ENCODE assay signal across 3 cellular contexts in the genomic region with DNA sequence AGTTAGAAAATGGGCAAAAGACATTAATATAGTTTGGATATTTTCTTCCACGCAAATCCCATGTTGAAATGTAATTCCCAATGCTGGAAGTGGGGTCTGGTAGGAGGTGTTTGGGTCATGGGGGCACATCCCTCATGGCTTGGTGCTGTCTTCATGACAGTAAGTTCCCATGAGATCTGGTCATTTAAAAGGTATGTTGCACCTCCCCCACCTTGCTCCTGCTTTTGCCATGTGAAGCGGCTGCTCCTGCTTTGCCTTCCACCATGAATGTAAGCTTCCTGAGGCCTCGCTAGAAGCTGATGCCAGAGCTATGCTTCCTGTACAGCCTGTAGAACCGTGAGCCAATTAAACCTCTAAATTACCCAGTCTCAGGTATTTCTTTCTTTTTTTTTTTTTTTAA.
TF ChIP-seq lines count a peak whose summit lies in the region.

No MANE protein-coding gene starts in this region.

TF ChIP-seq in SK-N-SH, 30 proteins besides CTCF, POLR2A, EP300 and RAD21 (continues in another document):
- TF ChIP-seq, protein P1, sequence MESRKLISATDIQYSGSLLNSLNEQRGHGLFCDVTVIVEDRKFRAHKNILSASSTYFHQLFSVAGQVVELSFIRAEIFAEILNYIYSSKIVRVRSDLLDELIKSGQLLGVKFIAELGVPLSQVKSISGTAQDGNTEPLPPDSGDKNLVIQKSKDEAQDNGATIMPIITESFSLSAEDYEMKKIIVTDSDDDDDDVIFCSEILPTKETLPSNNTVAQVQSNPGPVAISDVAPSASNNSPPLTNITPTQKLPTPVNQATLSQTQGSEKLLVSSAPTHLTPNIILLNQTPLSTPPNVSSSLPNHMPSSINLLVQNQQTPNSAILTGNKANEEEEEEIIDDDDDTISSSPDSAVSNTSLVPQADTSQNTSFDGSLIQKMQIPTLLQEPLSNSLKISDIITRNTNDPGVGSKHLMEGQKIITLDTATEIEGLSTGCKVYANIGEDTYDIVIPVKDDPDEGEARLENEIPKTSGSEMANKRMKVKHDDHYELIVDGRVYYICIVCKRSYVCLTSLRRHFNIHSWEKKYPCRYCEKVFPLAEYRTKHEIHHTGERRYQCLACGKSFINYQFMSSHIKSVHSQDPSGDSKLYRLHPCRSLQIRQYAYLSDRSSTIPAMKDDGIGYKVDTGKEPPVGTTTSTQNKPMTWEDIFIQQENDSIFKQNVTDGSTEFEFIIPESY (IDR thresholded peaks at IDR 0.05; ENCODE audit: borderline replicate concordance, low read depth): no peak
- TF ChIP-seq, protein P2, sequence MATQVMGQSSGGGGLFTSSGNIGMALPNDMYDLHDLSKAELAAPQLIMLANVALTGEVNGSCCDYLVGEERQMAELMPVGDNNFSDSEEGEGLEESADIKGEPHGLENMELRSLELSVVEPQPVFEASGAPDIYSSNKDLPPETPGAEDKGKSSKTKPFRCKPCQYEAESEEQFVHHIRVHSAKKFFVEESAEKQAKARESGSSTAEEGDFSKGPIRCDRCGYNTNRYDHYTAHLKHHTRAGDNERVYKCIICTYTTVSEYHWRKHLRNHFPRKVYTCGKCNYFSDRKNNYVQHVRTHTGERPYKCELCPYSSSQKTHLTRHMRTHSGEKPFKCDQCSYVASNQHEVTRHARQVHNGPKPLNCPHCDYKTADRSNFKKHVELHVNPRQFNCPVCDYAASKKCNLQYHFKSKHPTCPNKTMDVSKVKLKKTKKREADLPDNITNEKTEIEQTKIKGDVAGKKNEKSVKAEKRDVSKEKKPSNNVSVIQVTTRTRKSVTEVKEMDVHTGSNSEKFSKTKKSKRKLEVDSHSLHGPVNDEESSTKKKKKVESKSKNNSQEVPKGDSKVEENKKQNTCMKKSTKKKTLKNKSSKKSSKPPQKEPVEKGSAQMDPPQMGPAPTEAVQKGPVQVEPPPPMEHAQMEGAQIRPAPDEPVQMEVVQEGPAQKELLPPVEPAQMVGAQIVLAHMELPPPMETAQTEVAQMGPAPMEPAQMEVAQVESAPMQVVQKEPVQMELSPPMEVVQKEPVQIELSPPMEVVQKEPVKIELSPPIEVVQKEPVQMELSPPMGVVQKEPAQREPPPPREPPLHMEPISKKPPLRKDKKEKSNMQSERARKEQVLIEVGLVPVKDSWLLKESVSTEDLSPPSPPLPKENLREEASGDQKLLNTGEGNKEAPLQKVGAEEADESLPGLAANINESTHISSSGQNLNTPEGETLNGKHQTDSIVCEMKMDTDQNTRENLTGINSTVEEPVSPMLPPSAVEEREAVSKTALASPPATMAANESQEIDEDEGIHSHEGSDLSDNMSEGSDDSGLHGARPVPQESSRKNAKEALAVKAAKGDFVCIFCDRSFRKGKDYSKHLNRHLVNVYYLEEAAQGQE (IDR thresholded peaks at IDR 0.05; ENCODE audit: low read depth, low read length): no peak
- no peak for TF ChIP-seq GABPA (IDR thresholded peaks at IDR 0.05; ENCODE audit: low read depth)
- TF ChIP-seq SIN3A (IDR thresholded peaks at IDR 0.05; ENCODE audit: borderline replicate concordance, low read depth, low read length): no peak
- TF ChIP-seq YY1 (IDR thresholded peaks at IDR 0.05; ENCODE audit: low read depth): no peak
- TF ChIP-seq TAF1 (IDR thresholded peaks at IDR 0.05; ENCODE audit: borderline replicate concordance, low read depth, low read length): no peak
- TF ChIP-seq RCOR1 (IDR thresholded peaks at IDR 0.05; ENCODE audit: low read length): no peak
- TF ChIP-seq SMC3 (IDR thresholded peaks at IDR 0.05; ENCODE audit: low read depth, low read length): no peak
- TF ChIP-seq, protein P3, sequence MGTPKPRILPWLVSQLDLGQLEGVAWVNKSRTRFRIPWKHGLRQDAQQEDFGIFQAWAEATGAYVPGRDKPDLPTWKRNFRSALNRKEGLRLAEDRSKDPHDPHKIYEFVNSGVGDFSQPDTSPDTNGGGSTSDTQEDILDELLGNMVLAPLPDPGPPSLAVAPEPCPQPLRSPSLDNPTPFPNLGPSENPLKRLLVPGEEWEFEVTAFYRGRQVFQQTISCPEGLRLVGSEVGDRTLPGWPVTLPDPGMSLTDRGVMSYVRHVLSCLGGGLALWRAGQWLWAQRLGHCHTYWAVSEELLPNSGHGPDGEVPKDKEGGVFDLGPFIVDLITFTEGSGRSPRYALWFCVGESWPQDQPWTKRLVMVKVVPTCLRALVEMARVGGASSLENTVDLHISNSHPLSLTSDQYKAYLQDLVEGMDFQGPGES (IDR thresholded peaks at IDR 0.05; ENCODE audit: low read depth, low read length): no peak
- no peak for TF ChIP-seq TEAD4 (IDR thresholded peaks at IDR 0.05; ENCODE audit: borderline replicate concordance, insufficient read depth)
- TF ChIP-seq FOSL2 (IDR thresholded peaks at IDR 0.05; ENCODE audit: borderline replicate concordance, low read depth): no peak
- TF ChIP-seq MXI1 (IDR thresholded peaks at IDR 0.05; ENCODE audit: low read depth, low read length): no peak

TF ChIP-seq in SK-N-SH treated with all-trans-retinoic acid at 6 μM for 48 hours, 23 proteins besides CTCF, POLR2A, EP300 and RAD21 (continues in another document):
- TF ChIP-seq, protein P4, sequence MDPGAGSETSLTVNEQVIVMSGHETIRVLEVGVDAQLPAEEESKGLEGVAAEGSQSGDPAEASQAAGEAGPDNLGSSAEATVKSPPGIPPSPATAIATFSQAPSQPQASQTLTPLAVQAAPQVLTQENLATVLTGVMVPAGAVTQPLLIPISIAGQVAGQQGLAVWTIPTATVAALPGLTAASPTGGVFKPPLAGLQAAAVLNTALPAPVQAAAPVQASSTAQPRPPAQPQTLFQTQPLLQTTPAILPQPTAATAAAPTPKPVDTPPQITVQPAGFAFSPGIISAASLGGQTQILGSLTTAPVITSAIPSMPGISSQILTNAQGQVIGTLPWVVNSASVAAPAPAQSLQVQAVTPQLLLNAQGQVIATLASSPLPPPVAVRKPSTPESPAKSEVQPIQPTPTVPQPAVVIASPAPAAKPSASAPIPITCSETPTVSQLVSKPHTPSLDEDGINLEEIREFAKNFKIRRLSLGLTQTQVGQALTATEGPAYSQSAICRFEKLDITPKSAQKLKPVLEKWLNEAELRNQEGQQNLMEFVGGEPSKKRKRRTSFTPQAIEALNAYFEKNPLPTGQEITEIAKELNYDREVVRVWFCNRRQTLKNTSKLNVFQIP (CRISPR knock-in tag; IDR thresholded peaks at IDR 0.05; ENCODE audit: borderline replicate concordance, low read depth): no peak
- TF ChIP-seq, protein P5, sequence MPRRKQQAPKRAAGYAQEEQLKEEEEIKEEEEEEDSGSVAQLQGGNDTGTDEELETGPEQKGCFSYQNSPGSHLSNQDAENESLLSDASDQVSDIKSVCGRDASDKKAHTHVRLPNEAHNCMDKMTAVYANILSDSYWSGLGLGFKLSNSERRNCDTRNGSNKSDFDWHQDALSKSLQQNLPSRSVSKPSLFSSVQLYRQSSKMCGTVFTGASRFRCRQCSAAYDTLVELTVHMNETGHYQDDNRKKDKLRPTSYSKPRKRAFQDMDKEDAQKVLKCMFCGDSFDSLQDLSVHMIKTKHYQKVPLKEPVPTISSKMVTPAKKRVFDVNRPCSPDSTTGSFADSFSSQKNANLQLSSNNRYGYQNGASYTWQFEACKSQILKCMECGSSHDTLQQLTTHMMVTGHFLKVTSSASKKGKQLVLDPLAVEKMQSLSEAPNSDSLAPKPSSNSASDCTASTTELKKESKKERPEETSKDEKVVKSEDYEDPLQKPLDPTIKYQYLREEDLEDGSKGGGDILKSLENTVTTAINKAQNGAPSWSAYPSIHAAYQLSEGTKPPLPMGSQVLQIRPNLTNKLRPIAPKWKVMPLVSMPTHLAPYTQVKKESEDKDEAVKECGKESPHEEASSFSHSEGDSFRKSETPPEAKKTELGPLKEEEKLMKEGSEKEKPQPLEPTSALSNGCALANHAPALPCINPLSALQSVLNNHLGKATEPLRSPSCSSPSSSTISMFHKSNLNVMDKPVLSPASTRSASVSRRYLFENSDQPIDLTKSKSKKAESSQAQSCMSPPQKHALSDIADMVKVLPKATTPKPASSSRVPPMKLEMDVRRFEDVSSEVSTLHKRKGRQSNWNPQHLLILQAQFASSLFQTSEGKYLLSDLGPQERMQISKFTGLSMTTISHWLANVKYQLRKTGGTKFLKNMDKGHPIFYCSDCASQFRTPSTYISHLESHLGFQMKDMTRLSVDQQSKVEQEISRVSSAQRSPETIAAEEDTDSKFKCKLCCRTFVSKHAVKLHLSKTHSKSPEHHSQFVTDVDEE (CRISPR knock-in tag; IDR thresholded peaks at IDR 0.05): no peak
- TF ChIP-seq, protein P6, sequence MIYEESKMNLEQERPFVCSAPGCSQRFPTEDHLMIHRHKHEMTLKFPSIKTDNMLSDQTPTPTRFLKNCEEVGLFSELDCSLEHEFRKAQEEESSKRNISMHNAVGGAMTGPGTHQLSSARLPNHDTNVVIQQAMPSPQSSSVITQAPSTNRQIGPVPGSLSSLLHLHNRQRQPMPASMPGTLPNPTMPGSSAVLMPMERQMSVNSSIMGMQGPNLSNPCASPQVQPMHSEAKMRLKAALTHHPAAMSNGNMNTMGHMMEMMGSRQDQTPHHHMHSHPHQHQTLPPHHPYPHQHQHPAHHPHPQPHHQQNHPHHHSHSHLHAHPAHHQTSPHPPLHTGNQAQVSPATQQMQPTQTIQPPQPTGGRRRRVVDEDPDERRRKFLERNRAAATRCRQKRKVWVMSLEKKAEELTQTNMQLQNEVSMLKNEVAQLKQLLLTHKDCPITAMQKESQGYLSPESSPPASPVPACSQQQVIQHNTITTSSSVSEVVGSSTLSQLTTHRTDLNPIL (CRISPR knock-in tag; IDR thresholded peaks at IDR 0.05; ENCODE audit: low read depth): no peak
- no peak for TF ChIP-seq ZFP30 (CRISPR knock-in tag; IDR thresholded peaks at IDR 0.05)
- no peak for TF ChIP-seq PPARA (CRISPR knock-in tag; IDR thresholded peaks at IDR 0.05; ENCODE audit: borderline replicate concordance)
- no peak for TF ChIP-seq CSDC2 (CRISPR knock-in tag; IDR thresholded peaks at IDR 0.05)
- TF ChIP-seq ZNF8 (CRISPR knock-in tag; IDR thresholded peaks at IDR 0.05): no peak
- TF ChIP-seq GLIS3 (CRISPR knock-in tag; IDR thresholded peaks at IDR 0.05): no peak
- TF ChIP-seq ZNF565 (CRISPR knock-in tag; conservative IDR thresholded peaks at IDR 0.05; ENCODE audit: low read depth): no peak
- TF ChIP-seq ZC3H10 (CRISPR knock-in tag; IDR thresholded peaks at IDR 0.05): no peak
- no peak for TF ChIP-seq ARNTL (CRISPR knock-in tag; IDR thresholded peaks at IDR 0.05; ENCODE audit: borderline replicate concordance, low read depth)
- no peak for TF ChIP-seq ISL1 (CRISPR knock-in tag; IDR thresholded peaks at IDR 0.05)
- no peak for TF ChIP-seq BACH2 (CRISPR knock-in tag; IDR thresholded peaks at IDR 0.05; ENCODE audit: borderline replicate concordance)
- TF ChIP-seq ZFP3 (CRISPR knock-in tag; IDR thresholded peaks at IDR 0.05): no peak
- no peak for TF ChIP-seq OSR1 (CRISPR knock-in tag; IDR thresholded peaks at IDR 0.05)

TF ChIP-seq in HepG2, 621 proteins besides CTCF, POLR2A, EP300 and RAD21:
- TF ChIP-seq TP53 (CRISPR knock-in tag; conservative IDR thresholded peaks at IDR 0.05): no peak
- TF ChIP-seq, protein P7, sequence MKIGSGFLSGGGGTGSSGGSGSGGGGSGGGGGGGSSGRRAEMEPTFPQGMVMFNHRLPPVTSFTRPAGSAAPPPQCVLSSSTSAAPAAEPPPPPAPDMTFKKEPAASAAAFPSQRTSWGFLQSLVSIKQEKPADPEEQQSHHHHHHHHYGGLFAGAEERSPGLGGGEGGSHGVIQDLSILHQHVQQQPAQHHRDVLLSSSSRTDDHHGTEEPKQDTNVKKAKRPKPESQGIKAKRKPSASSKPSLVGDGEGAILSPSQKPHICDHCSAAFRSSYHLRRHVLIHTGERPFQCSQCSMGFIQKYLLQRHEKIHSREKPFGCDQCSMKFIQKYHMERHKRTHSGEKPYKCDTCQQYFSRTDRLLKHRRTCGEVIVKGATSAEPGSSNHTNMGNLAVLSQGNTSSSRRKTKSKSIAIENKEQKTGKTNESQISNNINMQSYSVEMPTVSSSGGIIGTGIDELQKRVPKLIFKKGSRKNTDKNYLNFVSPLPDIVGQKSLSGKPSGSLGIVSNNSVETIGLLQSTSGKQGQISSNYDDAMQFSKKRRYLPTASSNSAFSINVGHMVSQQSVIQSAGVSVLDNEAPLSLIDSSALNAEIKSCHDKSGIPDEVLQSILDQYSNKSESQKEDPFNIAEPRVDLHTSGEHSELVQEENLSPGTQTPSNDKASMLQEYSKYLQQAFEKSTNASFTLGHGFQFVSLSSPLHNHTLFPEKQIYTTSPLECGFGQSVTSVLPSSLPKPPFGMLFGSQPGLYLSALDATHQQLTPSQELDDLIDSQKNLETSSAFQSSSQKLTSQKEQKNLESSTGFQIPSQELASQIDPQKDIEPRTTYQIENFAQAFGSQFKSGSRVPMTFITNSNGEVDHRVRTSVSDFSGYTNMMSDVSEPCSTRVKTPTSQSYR (CRISPR knock-in tag; IDR thresholded peaks at IDR 0.05; ENCODE audit: borderline replicate concordance): peak; percentile 60; the same call in 1 of the 2 replicates
